In genomic region chr1:161523817-161524741, GRCh38 we compare ENCODE assay signal across 8 cellular contexts. TPM values are rescaled to one million over a fixed set of nuclear protein-coding genes. Genes with fewer than 3 reads are reported as not detected.
DNase-seq lines count a peak whose midpoint lies in the region; ATAC-seq and TF ChIP-seq lines count a peak whose summit lies in the region.
"Not testable (repeated sequence)": the region's sequence is repeated elsewhere in the genome, so short reads cannot be mapped to it uniquely, and the experiment has no call there.

Gene HSPA6, plus strand, starts transcription at chr1:161524540. Its CDS starts 119 bp downstream, at chr1:161524659.

- H3K4me2 ChIP-seq in MM.1S (ENCODE audit: low read depth, low read length), result peak within 1 kb of the TSS; percentile 70

- peak within 1 kb of the TSS in 5 of 6 donors; percentile 54 to 99 (median 99) for H3K27ac Mint-ChIP-seq in naive B cell

- peak within 1 kb of the TSS; percentile 67 for H3K9ac ChIP-seq in MM.1S (ENCODE audit: low read length)

- H3K27me3 ChIP-seq in MM.1S (replicated peaks; ENCODE audit: insufficient read depth, low read length); SJSA1 (replicated peaks): not testable (repeated sequence)

- peak within 1 kb of the TSS; percentile 85 for H2AFZ ChIP-seq in MM.1S (ENCODE audit: low read length)

- peak; percentile 70 to 75 for ATAC-seq in naive B cell (ENCODE audit: low read depth in 2 of 2)

- not testable (repeated sequence) for TF ChIP-seq CTCF in MM.1S (IDR thresholded peaks at IDR 0.05; ENCODE audit: low read length)

- peaks cover 6 to 18% (median 13%) of the 10 kb centered on the region in 3 donors for H3K4me1 Mint-ChIP-seq in naive B cell

- H3K36me3 Mint-ChIP-seq in naive B cell, result not testable (repeated sequence)

- peak; percentile 69 for DNase-seq in DMS153 treated with DMSO at 0.1 percent for 48 hours (lab: John Stamatoyannopoulos, UW; ENCODE audit: unreplicated experiment)
- peak; percentile 52 for DNase-seq in H4 (ENCODE audit: low spot score)
- DNase-seq in MM.1S, result peak; percentile 86
- peak; percentile 76 to 87 for DNase-seq in SJSA1 (ENCODE audit: low read depth in 1 of 2, low spot score in 2 of 2)
- peak; percentile 48 for DNase-seq in activated gamma-delta T cell (lab: John Stamatoyannopoulos, UW)
- peak; percentile 90 for DNase-seq in fibroblast of peridontal ligament (ENCODE audit: extremely low read depth)
- DNase-seq in naive B cell, result peak; percentile 79
- peak; percentile 73 for DNase-seq in stimulated activated CD8-positive, alpha-beta memory T cell treated with anti-CD3 and anti-CD28 coated beads, Interleukin-7, amount 100 ng/mL, for 24 hours (ENCODE audit: low read depth)

- peak within 1 kb of the TSS; percentile 78 for H3K4me3 ChIP-seq in MM.1S (ENCODE audit: low read length)
- peak within 1 kb of the TSS; percentile 59 for H3K4me3 ChIP-seq in SJSA1

- not testable (repeated sequence) for H3K9me3 ChIP-seq in MM.1S (replicated peaks; ENCODE audit: insufficient read depth, low read length); SJSA1 (replicated peaks)

- not testable (repeated sequence) for H3K9me2 ChIP-seq in MM.1S (replicated peaks; ENCODE audit: insufficient read depth, low read length)

- not testable (repeated sequence) for H4K20me1 ChIP-seq in MM.1S (ENCODE audit: insufficient read depth, low read length)

- not testable (repeated sequence) for H3F3A ChIP-seq in MM.1S (ENCODE audit: insufficient read depth, low read length)

- H3K9me3 Mint-ChIP-seq in naive B cell, result not testable (repeated sequence)

- not testable (repeated sequence) for H3K79me2 ChIP-seq in MM.1S (ENCODE audit: low read length)

- H3K4me3 Mint-ChIP-seq in naive B cell, result peak within 1 kb of the TSS; percentile 78 to 96 (median 90)

- peak within 1 kb of the TSS; percentile 65; the same call in 1 of the 2 replicates for H3K27ac ChIP-seq in MM.1S (ENCODE audit: low read length)
- H3K27ac ChIP-seq in SJSA1, result peak within 1 kb of the TSS; percentile 7; the same call in 1 of the 2 replicates

- not testable (repeated sequence) for H3K4me1 ChIP-seq in MM.1S (ENCODE audit: low read length); SJSA1 (replicated peaks)

- H3K36me3 ChIP-seq in MM.1S (replicated peaks; ENCODE audit: insufficient read depth, low read length); SJSA1: not testable (repeated sequence)

- H3K27me3 Mint-ChIP-seq in naive B cell, result peaks cover 5 to 34% (median 8%) of the 10 kb centered on the region in 3 donors

RNA-seq across cellular contexts. Expression of gene HSPA6, which starts in this region (rescaled TPM):
- 0.15 and 0.16 TPM in 2 replicates for total RNA-seq in H4 (2014; rRNA removed; shearing (Covaris generic))
- total RNA-seq in SJSA1 (2014; rRNA removed; shearing (Covaris generic)), result 0.06 and 0.18 TPM in 2 replicates
- polyA plus RNA-seq in naive B cell (ENCODE audit: low read depth in 6 of 6), result under 1 TPM in 2 of 6 donors, not detected in 4; 0.12 to 0.13 TPM

Comparison
In these comparisons a context has a peak if more than half of its experiments do, and no peak if none do; other contexts are left out.
1. Peak in every context shown above with its lines: DNase-seq, ATAC-seq, H3K4me3 ChIP-seq and H3K27ac ChIP-seq.
2. Peak in DNase-seq in H4; RNA of the gene not detected or under 1 TPM.
3. Peak in DNase-seq, H3K4me3 ChIP-seq and H3K27ac ChIP-seq in SJSA1; RNA of the gene not detected or under 1 TPM.
4. Peak in DNase-seq and ATAC-seq in naive B cell; RNA of the gene not detected or under 1 TPM.